Comparison of ENCODE assay signal across 20 cellular contexts in genomic region chr2:69204654-69205053, GRCh38.
A peak's percentile ranks its signal among the peaks of the same experiment; 100 is the strongest.
DNase-seq lines count a peak whose midpoint lies in the region; ATAC-seq and TF ChIP-seq lines count a peak whose summit lies in the region.
"Had no signal": no experiment of that assay in that cellular context is flagged by ENCODE, and none has a peak within 500 bp of the region (broad histone marks: within the 10 kb centered on the region; RNA-seq: fewer than 3 reads in every experiment).

No MANE protein-coding gene starts in this region.

- H3K4me3 ChIP-seq in right atrium auricular region (no peak overlapping the region), mesenchymal stem cell (ENCODE audit: insufficient read depth in 1 of 2, low read depth in 1 of 2, low read length in 2 of 2) (no peak overlapping the region), skeletal muscle satellite cell (ENCODE audit: low read length) (no peak overlapping the region)
- H3K4me3 ChIP-seq: K562, SJSA1 had no signal

- H3K4me2 ChIP-seq in mesenchymal stem cell (ENCODE audit: low read length, poor library complexity, severe bottlenecking) (no peak overlapping the region), skeletal muscle satellite cell (ENCODE audit: low read length) (no peak overlapping the region)

- H2AK5ac ChIP-seq in mesenchymal stem cell (ENCODE audit: low read length, severe bottlenecking), result no peak overlapping the region

- no peak for ATAC-seq in Right ventricle myocardium superior (ENCODE audit: poor library complexity)
- ATAC-seq in HG02885 (IDR thresholded peaks at IDR 0.05; ENCODE audit: poor library complexity, unreplicated experiment), result no peak
- ATAC-seq: K562 had no signal

- in situ Hi-C loops in GM13977 (cut with MboI; ENCODE audit: low pct_unique_long_range_greater_than_20kb, low sequenced_read_pairs, unreplicated experiment), result no loop called here

- peak overlapping the region in 1 of 2 experiments; percentile 18 for H3K14ac ChIP-seq in mesenchymal stem cell (ENCODE audit: low read length in 2 of 2)

- H3K27ac ChIP-seq in right atrium auricular region (peak overlapping the region; percentile 14 to 57), mesenchymal stem cell (ENCODE audit: low read length, poor library complexity, severe bottlenecking) (no peak overlapping the region)
- H3K27ac ChIP-seq: 22Rv1, RWPE1, SJSA1 had no signal

- H3K79me1 ChIP-seq in mesenchymal stem cell (replicated peaks; ENCODE audit: low read length, poor library complexity, severe bottlenecking), result no peaks in the 10 kb centered on the region

- H3K9ac ChIP-seq in mesenchymal stem cell (ENCODE audit: low read length) (no peak overlapping the region), skeletal muscle satellite cell (ENCODE audit: low read depth, low read length) (peak overlapping the region; percentile 72)

- no peak for DNase-seq in right atrium auricular region (ENCODE audit: low spot score)
- DNase-seq in Right ventricle myocardium superior, result no peak
- no peak for DNase-seq in mesenchymal stem cell
- DNase-seq in COLO829 (ENCODE audit: low spot score), result no peak
- no peak for DNase-seq in ureter (ENCODE audit: low spot score)
- no peak for DNase-seq in GM13977 (ENCODE audit: low spot score)
- DNase-seq: BE2C; CD4-positive, alpha-beta memory T cell; DMS79; H9; MV-4-11; NCI-H1417; NCI-H187 treated with DMSO at 0.1 percent for 48 hours; NCI-H446 treated with DMSO at 0.1 percent for 48 hours had no signal

- no peak overlapping the region for H2AFZ ChIP-seq in mesenchymal stem cell (ENCODE audit: low read depth, low read length)

- peak overlapping the region; percentile 5 for H4K8ac ChIP-seq in mesenchymal stem cell (ENCODE audit: low read length)

- intact Hi-C loops in Right ventricle myocardium superior (cut with DNase I), result no loop called here

- H2BK5ac ChIP-seq in mesenchymal stem cell (ENCODE audit: low read depth, low read length, poor library complexity, severe bottlenecking), result no peak overlapping the region

- peak overlapping the region; percentile 35 for H2BK120ac ChIP-seq in mesenchymal stem cell (ENCODE audit: low read depth, low read length)

- H3K23ac ChIP-seq in mesenchymal stem cell (ENCODE audit: low read length in 2 of 2), result peak overlapping the region in 1 of 2 experiments; percentile 49

- H3K4me1 ChIP-seq in right atrium auricular region (peaks cover 0 to 7% of the 10 kb centered on the region in 2 donors), mesenchymal stem cell (ENCODE audit: control insufficient read depth, insufficient read depth, low read depth, low read length) (peaks cover 2% of the 10 kb centered on the region), skeletal muscle satellite cell (ENCODE audit: control insufficient read depth, insufficient read depth, low read length) (peaks cover 60% of the 10 kb centered on the region)
- H3K4me1 ChIP-seq: BE2C had no signal

- peak overlapping the region in 1 of 2 experiments; percentile 85 for H3K18ac ChIP-seq in mesenchymal stem cell (ENCODE audit: low read depth in 1 of 2, low read length in 2 of 2)

- H3K9me3 ChIP-seq in right atrium auricular region, result no peaks in the 10 kb centered on the region
- H3K9me3 ChIP-seq in mesenchymal stem cell (ENCODE audit: control insufficient read depth, low read length), result no peaks in the 10 kb centered on the region
- no peaks in the 10 kb centered on the region for H3K9me3 ChIP-seq in skeletal muscle satellite cell (replicated peaks; ENCODE audit: low read length)
- H3K9me3 ChIP-seq: BE2C, SJSA1 had no signal

- peak overlapping the region; percentile 53 for H4K91ac ChIP-seq in mesenchymal stem cell (ENCODE audit: low read length)

- TF ChIP-seq CTCF in right atrium auricular region (IDR thresholded peaks at IDR 0.05) (no peak), GM13977 (IDR thresholded peaks at IDR 0.05; ENCODE audit: extremely low read depth, insufficient read depth, missing control alignments) (no peak)

- H3K27me3 ChIP-seq in right atrium auricular region (no peaks in the 10 kb centered on the region), mesenchymal stem cell (ENCODE audit: control insufficient read depth in 1 of 2, insufficient read depth in 1 of 2, low read length in 2 of 2) (no peaks in the 10 kb centered on the region), skeletal muscle satellite cell (ENCODE audit: control insufficient read depth, insufficient read depth, low read length) (no peaks in the 10 kb centered on the region)
- H3K27me3 ChIP-seq: BE2C, SJSA1 had no signal

- H3K36me3 ChIP-seq in right atrium auricular region (no peaks in the 10 kb centered on the region), mesenchymal stem cell (ENCODE audit: control insufficient read depth in 1 of 2, insufficient read depth in 2 of 2, low read depth in 1 of 2, low read length in 2 of 2) (peaks cover 11 to 35% of the 10 kb centered on the region in 2 experiments), skeletal muscle satellite cell (ENCODE audit: insufficient read depth, low read length) (peaks cover 22% of the 10 kb centered on the region)
- H3K36me3 ChIP-seq: BE2C had no signal

- 99% methylated on average over 3 of the region's 3 CpGs for WGBS in mesenchymal stem cell

- H2BK15ac ChIP-seq in mesenchymal stem cell (ENCODE audit: low read depth, poor library complexity, severe bottlenecking), result peak overlapping the region; percentile 60

- peak overlapping the region in 1 of 2 experiments; percentile 84 for H3K4ac ChIP-seq in mesenchymal stem cell (ENCODE audit: low read depth in 1 of 2, low read length in 2 of 2)

- H2BK12ac ChIP-seq in mesenchymal stem cell (ENCODE audit: low read length in 2 of 2), result peak overlapping the region; percentile 51 to 59
